Comparison of ENCODE assay signal across 8 cellular contexts in the genomic region with DNA sequence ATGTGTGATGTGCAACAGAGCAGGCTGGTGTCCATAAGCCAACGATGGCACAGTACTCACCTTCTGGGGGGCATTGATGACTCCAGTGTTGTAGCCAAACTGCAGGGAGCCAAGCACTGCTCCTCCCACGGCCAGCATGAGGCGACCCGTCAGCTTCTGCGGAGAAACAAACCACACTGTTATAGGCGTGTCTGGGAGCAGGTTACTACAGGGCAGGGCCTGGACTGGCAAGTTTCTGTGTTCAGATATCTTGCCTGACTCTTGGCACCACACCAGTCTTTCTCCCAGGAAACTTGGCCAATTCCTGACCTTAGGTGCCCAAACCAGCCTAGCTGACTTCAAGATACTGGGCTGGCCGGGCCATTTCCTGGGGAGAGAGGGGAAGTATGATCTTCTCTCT. TPM values are rescaled to one million over a fixed set of nuclear protein-coding genes. Genes with fewer than 3 reads are reported as not detected.
A peak's percentile ranks its signal among the peaks of the same experiment; 100 is the strongest.
DNase-seq lines count a peak whose midpoint lies in the region; ATAC-seq and TF ChIP-seq lines count a peak whose summit lies in the region.

No MANE protein-coding gene starts in this region.

- peaks cover 92% of the 10 kb centered on the region for H4K20me1 ChIP-seq in smooth muscle cell (ENCODE audit: low read depth)

- H3K27me3 Mint-ChIP-seq in WTC11 (ENCODE audit: low read depth): no peaks in the 10 kb centered on the region

- no peak overlapping the region for H3K4me3 Mint-ChIP-seq in WTC11

- H3K9ac ChIP-seq in smooth muscle cell (ENCODE audit: low read depth): peak overlapping the region; percentile 33

- no peaks in the 10 kb centered on the region for H3K36me3 ChIP-seq in smooth muscle cell (ENCODE audit: low read depth)

- H3K9me3 ChIP-seq in smooth muscle cell (replicated peaks; ENCODE audit: low read depth): no peaks in the 10 kb centered on the region

- no peaks in the 10 kb centered on the region for H3K27me3 ChIP-seq in smooth muscle cell (ENCODE audit: low read depth)

- H3K4me1 ChIP-seq in smooth muscle cell (ENCODE audit: low read depth): peaks cover 38% of the 10 kb centered on the region

- peak overlapping the region; percentile 58 for H3K4me2 ChIP-seq in smooth muscle cell

- TF ChIP-seq CTCF in WTC11 (IDR thresholded peaks at IDR 0.05): no peak
- no peak for TF ChIP-seq CTCF in smooth muscle cell (IDR thresholded peaks at IDR 0.05; ENCODE audit: borderline replicate concordance, insufficient read depth, poor library complexity, severe bottlenecking)

- peaks cover 10% of the 10 kb centered on the region for H3F3A ChIP-seq in smooth muscle cell (ENCODE audit: low read depth)

- DNase-seq in HPDE6-E6E7 (ENCODE audit: extremely low spot score): peak; percentile 78
- no peak for DNase-seq in WTC11 (ENCODE audit: low spot score)
- DNase-seq in cardiac septum (ENCODE audit: low spot score): peak; percentile 85
- no peak for DNase-seq in smooth muscle cell (lab: John Stamatoyannopoulos, UW; ENCODE audit: unreplicated experiment)

- CTCF ChIA-PET in WTC11 (lab: Charles Lee): interaction anchor here (1.1 to 2.0 kb wide), 3 partner anchors 9 to 131 kb away, joined by 4 to 7 read pairs (median 5); no protein-coding TSS in a partner anchor

- ATAC-seq in WTC11: no peak
- ATAC-seq in GM18520 (IDR thresholded peaks at IDR 0.05; ENCODE audit: unreplicated experiment): no peak
- no peak for ATAC-seq in HG02642 (IDR thresholded peaks at IDR 0.05; ENCODE audit: poor library complexity, unreplicated experiment)
- no peak for ATAC-seq in GM19397 (IDR thresholded peaks at IDR 0.05; ENCODE audit: unreplicated experiment)
- no peak for ATAC-seq in GM18498 (IDR thresholded peaks at IDR 0.05; ENCODE audit: unreplicated experiment)

- H2AFZ ChIP-seq in smooth muscle cell (ENCODE audit: low read depth): no peak overlapping the region

- intact Hi-C loops in cardiac septum (cut with DNase I): no loop called here

- H3K4me1 Mint-ChIP-seq in WTC11: peaks cover 91% of the 10 kb centered on the region

- no peaks in the 10 kb centered on the region for H3K9me3 Mint-ChIP-seq in WTC11

- 58% methylated on average over 7 of the region's 7 CpGs for WGBS in smooth muscle cell (ENCODE audit: low lambda C conversion rate)

- H3K27ac Mint-ChIP-seq in WTC11: peak overlapping the region; percentile 75

- no peak overlapping the region for H3K4me3 ChIP-seq in smooth muscle cell

- peaks cover 85% of the 10 kb centered on the region for H3K36me3 Mint-ChIP-seq in WTC11

- peaks cover 76% of the 10 kb centered on the region for H3K79me2 ChIP-seq in smooth muscle cell (ENCODE audit: low read depth)

- H3K27ac ChIP-seq in smooth muscle cell (ENCODE audit: low read depth): peak overlapping the region; percentile 99

- POLR2A ChIA-PET in WTC11 (lab: Charles Lee): no interaction called here

TF ChIP-seq in WTC11, 78 proteins besides CTCF, POLR2A, EP300 and RAD21:
- TF ChIP-seq NR3C1 (CRISPR knock-in tag; conservative IDR thresholded peaks at IDR 0.05; ENCODE audit: low read depth) (no peak), ZNF671 (CRISPR knock-in tag; IDR thresholded peaks at IDR 0.05) (no peak), GRHL2 (CRISPR knock-in tag; IDR thresholded peaks at IDR 0.05; ENCODE audit: insufficient replicate concordance, severe bottlenecking) (no peak)
- TF ChIP-seq, protein P1, sequence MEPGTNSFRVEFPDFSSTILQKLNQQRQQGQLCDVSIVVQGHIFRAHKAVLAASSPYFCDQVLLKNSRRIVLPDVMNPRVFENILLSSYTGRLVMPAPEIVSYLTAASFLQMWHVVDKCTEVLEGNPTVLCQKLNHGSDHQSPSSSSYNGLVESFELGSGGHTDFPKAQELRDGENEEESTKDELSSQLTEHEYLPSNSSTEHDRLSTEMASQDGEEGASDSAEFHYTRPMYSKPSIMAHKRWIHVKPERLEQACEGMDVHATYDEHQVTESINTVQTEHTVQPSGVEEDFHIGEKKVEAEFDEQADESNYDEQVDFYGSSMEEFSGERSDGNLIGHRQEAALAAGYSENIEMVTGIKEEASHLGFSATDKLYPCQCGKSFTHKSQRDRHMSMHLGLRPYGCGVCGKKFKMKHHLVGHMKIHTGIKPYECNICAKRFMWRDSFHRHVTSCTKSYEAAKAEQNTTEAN (CRISPR knock-in tag; IDR thresholded peaks at IDR 0.05): no peak
- TF ChIP-seq, protein P2, sequence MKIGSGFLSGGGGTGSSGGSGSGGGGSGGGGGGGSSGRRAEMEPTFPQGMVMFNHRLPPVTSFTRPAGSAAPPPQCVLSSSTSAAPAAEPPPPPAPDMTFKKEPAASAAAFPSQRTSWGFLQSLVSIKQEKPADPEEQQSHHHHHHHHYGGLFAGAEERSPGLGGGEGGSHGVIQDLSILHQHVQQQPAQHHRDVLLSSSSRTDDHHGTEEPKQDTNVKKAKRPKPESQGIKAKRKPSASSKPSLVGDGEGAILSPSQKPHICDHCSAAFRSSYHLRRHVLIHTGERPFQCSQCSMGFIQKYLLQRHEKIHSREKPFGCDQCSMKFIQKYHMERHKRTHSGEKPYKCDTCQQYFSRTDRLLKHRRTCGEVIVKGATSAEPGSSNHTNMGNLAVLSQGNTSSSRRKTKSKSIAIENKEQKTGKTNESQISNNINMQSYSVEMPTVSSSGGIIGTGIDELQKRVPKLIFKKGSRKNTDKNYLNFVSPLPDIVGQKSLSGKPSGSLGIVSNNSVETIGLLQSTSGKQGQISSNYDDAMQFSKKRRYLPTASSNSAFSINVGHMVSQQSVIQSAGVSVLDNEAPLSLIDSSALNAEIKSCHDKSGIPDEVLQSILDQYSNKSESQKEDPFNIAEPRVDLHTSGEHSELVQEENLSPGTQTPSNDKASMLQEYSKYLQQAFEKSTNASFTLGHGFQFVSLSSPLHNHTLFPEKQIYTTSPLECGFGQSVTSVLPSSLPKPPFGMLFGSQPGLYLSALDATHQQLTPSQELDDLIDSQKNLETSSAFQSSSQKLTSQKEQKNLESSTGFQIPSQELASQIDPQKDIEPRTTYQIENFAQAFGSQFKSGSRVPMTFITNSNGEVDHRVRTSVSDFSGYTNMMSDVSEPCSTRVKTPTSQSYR (CRISPR knock-in tag; IDR thresholded peaks at IDR 0.05): no peak

RNA-seq across cellular contexts. Expression of a gene that starts 15.5 kb away (rescaled TPM):
- total RNA-seq in WTC11 (2021) (215 to 415 TPM (median 396 TPM) in 3 replicates), cardiac septum (31.9 TPM), smooth muscle cell (749 and 1,091 TPM in 2 replicates)
- 275 and 842 TPM in 2 replicates for polyA plus RNA-seq in smooth muscle cell

Comparison
In these comparisons a context has a peak if more than half of its experiments do, and no peak if none do; other contexts are left out.
1. DNase-seq: peak in HPDE6-E6E7 (single experiment) and cardiac septum (single experiment); none in WTC11 (single experiment) and smooth muscle cell (single experiment).